Comparison of ENCODE assay signal across 9 cellular contexts in the genomic region with DNA sequence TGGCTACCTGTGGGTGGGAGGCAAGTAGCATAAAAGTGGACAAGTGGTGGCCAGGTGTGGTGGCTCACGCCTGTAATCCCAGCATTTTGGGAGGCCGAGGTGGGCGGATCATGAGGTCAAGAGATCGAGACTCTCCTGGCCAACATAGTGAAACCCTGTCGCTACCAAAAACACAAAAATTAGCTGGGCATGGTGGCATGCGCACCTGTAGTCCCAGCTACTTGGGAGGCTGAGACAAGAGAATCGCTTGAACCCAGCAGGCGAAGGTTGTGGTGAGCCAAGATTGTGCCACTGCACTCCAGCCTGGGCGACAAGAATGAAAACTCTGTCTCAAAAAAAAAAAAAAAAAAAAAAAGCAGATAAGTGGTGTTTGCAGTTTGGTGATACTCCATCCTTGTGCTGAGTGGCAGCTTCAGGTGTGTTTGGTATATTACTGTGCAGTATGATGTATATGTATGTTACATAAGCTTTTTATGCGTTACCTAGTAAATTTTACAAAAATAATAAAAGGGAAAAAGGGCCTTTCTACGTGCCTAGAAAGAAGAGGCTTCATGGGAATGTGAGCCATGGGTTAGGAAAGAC. TPM values are rescaled to one million over a fixed set of nuclear protein-coding genes. Genes with fewer than 3 reads are reported as not detected.
DNase-seq lines count a peak whose midpoint lies in the region; ATAC-seq, FAIRE-seq and TF ChIP-seq lines count a peak whose summit lies in the region.
"Had no signal": no experiment of that assay in that cellular context is flagged by ENCODE, and none has a peak within 500 bp of the region (broad histone marks: within the 10 kb centered on the region; RNA-seq: fewer than 3 reads in every experiment).

No MANE protein-coding gene starts in this region.

- 64 to 75% (median 68%) methylated on average over 11 of the region's 11 CpGs for WGBS in small intestine, 3 donors

- no peak for FAIRE-seq in small intestine (lab: Jason Lieb, UNC)
- no peak for FAIRE-seq in H54 (lab: Jason Lieb, UNC)
- FAIRE-seq: astrocyte had no signal

- DNase-seq in small intestine: no peak
- DNase-seq in NCI-H2171 treated with DMSO at 0.1 percent for 48 hours (lab: John Stamatoyannopoulos, UW): no peak
- DNase-seq in activated gamma-delta T cell (lab: John Stamatoyannopoulos, UW): no peak
- DNase-seq in activated gamma-delta T cell treated with Interleukin-2 at 50 U/mL for 16 hours: no peak
- DNase-seq in H54 (ENCODE audit: insufficient read length, low spot score): no peak

- H3K36me3 ChIP-seq in duodenal mucosa (ENCODE audit: control insufficient read depth in 1 of 2, insufficient read depth in 2 of 2, low read length in 2 of 2) (no peaks in the 10 kb centered on the region), small intestine (ENCODE audit: control insufficient read depth in 2 of 2, insufficient read depth in 2 of 2, low read length in 2 of 2) (no peaks in the 10 kb centered on the region)

- peak; percentile 17 for ATAC-seq in GM19395 (IDR thresholded peaks at IDR 0.05; ENCODE audit: unreplicated experiment)
- ATAC-seq in HG03521 (IDR thresholded peaks at IDR 0.05; ENCODE audit: unreplicated experiment): peak; percentile 7

- peaks cover 5 to 31% of the 10 kb centered on the region in 2 donors for H3K4me1 ChIP-seq in duodenal mucosa (ENCODE audit: control insufficient read depth in 1 of 2, insufficient read depth in 2 of 2, low read length in 2 of 2)
- peaks cover 0 to 2% of the 10 kb centered on the region in 2 donors for H3K4me1 ChIP-seq in small intestine (ENCODE audit: control insufficient read depth in 2 of 2, insufficient read depth in 1 of 2, low read depth in 1 of 2, low read length in 1 of 2)

- H3K9me3 ChIP-seq in duodenal mucosa (ENCODE audit: control insufficient read depth in 1 of 2, low read length in 2 of 2) (no peaks in the 10 kb centered on the region), small intestine (ENCODE audit: control insufficient read depth, low read depth) (no peaks in the 10 kb centered on the region)

- H3K27me3 ChIP-seq in duodenal mucosa (ENCODE audit: control insufficient read depth in 1 of 2, insufficient read depth in 2 of 2, low read length in 2 of 2): no peaks in the 10 kb centered on the region
- no peaks in the 10 kb centered on the region for H3K27me3 ChIP-seq in small intestine (ENCODE audit: control insufficient read depth in 2 of 2, insufficient read depth in 2 of 2, low read length in 2 of 2)

- TF ChIP-seq POLR2A in H54 (IDR thresholded peaks at IDR 0.05; ENCODE audit: low read depth, low read length): no peak

- H3K9ac ChIP-seq in duodenal mucosa (ENCODE audit: low read depth in 1 of 2, low read length in 2 of 2): peak overlapping the region; percentile 68 to 91

- peak overlapping the region; percentile 79 to 88 for H3K4me3 ChIP-seq in duodenal mucosa (ENCODE audit: low read depth in 1 of 2, low read length in 2 of 2)
- H3K4me3 ChIP-seq in small intestine (ENCODE audit: low read depth in 1 of 2, low read length in 2 of 2): peak overlapping the region; percentile 6 to 39

- H3K27ac ChIP-seq in duodenal mucosa (ENCODE audit: low read depth, low read length) (peak overlapping the region; percentile 64), small intestine (ENCODE audit: low read depth in 1 of 2, low read length in 1 of 2) (peak overlapping the region in 1 of 2 donors; percentile 92)

RNA-seq across cellular contexts. Expression of gene ICAM2, which starts 0.9 kb away (rescaled TPM):
- polyA plus RNA-seq in small intestine: 10 to 100 TPM in 2 of 3 donors, 1 to 10 TPM in 1; 4.5 to 40.1 (median 10.8) TPM

RNA-seq across cellular contexts. Expression of gene PRR29, which starts 21.4 kb away (rescaled TPM):
- under 1 TPM in 1 of 3 donors, not detected in 2; 0.16 TPM for polyA plus RNA-seq in small intestine

RNA-seq across cellular contexts. Expression of gene SCN4A, which starts 46.9 kb away (rescaled TPM):
- polyA plus RNA-seq in small intestine: under 1 TPM in 1 of 3 donors, not detected in 2; 0.46 TPM
